7 cellular contexts compared by ENCODE assay signal in genomic region chr3:195687209-195687760, GRCh38. TPM values are rescaled to one million over a fixed set of nuclear protein-coding genes. Genes with fewer than 3 reads are reported as not detected.
A peak's percentile ranks its signal among the peaks of the same experiment; 100 is the strongest.
DNase-seq lines count a peak whose midpoint lies in the region; ATAC-seq and TF ChIP-seq lines count a peak whose summit lies in the region.
"Not testable (repeated sequence)": the region's sequence is repeated elsewhere in the genome, so short reads cannot be mapped to it uniquely, and the experiment has no call there.

No MANE protein-coding gene starts in this region.

- not testable (repeated sequence) for H3K9me2 ChIP-seq in GM23338 (ENCODE audit: insufficient read depth); PC-3 (replicated peaks; ENCODE audit: low read length)

- not testable (repeated sequence) for H3K9ac ChIP-seq in PC-3 (ENCODE audit: low read length); endodermal cell (ENCODE audit: extremely low read depth, low read length, poor library complexity, severe bottlenecking)

- H3K27ac Mint-ChIP-seq in GM23338; activated CD4-positive, alpha-beta T cell treated with anti-CD3 and anti-CD28 coated beads for 36 hours; endodermal cell: not testable (repeated sequence)
- H3K27ac Mint-ChIP-seq in activated T-helper 17 cell treated with anti-CD3 and anti-CD28 coated beads, Interleukin-2, amount 50 U/mL, for 72 hours, result peak overlapping the region; percentile 5

- CTCF ChIA-PET in PC-3 (lab: Charles Lee), result interaction anchor here (0.5 kb wide), 1 partner anchor 207 kb away, joined by 3 read pairs; no protein-coding TSS in a partner anchor
- CTCF ChIA-PET in activated CD4-positive, alpha-beta T cell treated with anti-CD3 and anti-CD28 coated beads for 36 hours (lab: Charles Lee), result not testable (repeated sequence)

- peak; percentile 49 for DNase-seq in GM23338 (ENCODE audit: low spot score)
- peak; percentile 66 for DNase-seq in PC-3
- peak; percentile 73 for DNase-seq in activated CD4-positive, alpha-beta T cell treated with anti-CD3 and anti-CD28 coated beads for 36 hours
- DNase-seq in endodermal cell, result peak; percentile 69
- peak; percentile 68 to 79 (median 74) for DNase-seq in mucosa of descending colon
- peak; percentile 35 to 45 for DNase-seq in stimulated activated CD4-positive, alpha-beta T cell treated with anti-CD3 and anti-CD28 coated beads, Interleukin-2, amount 100 ng/mL, for 48 hours

- H3K27me3 Mint-ChIP-seq in GM23338 (ENCODE audit: insufficient read depth, low read depth, poor library complexity); activated CD4-positive, alpha-beta T cell treated with anti-CD3 and anti-CD28 coated beads for 36 hours; activated T-helper 17 cell treated with anti-CD3 and anti-CD28 coated beads, Interleukin-2, amount 50 U/mL, for 72 hours; endodermal cell (ENCODE audit: insufficient read depth): not testable (repeated sequence)

- not testable (repeated sequence) for H3K79me2 ChIP-seq in GM23338 (replicated peaks; ENCODE audit: insufficient read depth); PC-3 (ENCODE audit: low read length)

- H3K4me2 ChIP-seq in GM23338; PC-3 (ENCODE audit: low read length): not testable (repeated sequence)

- POLR2A ChIA-PET in PC-3 (lab: Charles Lee; ENCODE audit: unreplicated experiment); activated CD4-positive, alpha-beta T cell treated with anti-CD3 and anti-CD28 coated beads for 36 hours (lab: Charles Lee): not testable (repeated sequence)

- not testable (repeated sequence) for H3K9me3 Mint-ChIP-seq in GM23338; activated CD4-positive, alpha-beta T cell treated with anti-CD3 and anti-CD28 coated beads for 36 hours (ENCODE audit: low read depth); activated T-helper 17 cell treated with anti-CD3 and anti-CD28 coated beads, Interleukin-2, amount 50 U/mL, for 72 hours; endodermal cell

- H3K36me3 ChIP-seq in GM23338 (ENCODE audit: insufficient read depth); PC-3 (ENCODE audit: low read depth, low read length): not testable (repeated sequence)
- peaks cover 61% of the 10 kb centered on the region for H3K36me3 ChIP-seq in endodermal cell (ENCODE audit: control insufficient read depth, insufficient read depth, low read length)
- peaks cover 16% of the 10 kb centered on the region for H3K36me3 ChIP-seq in mucosa of descending colon (ENCODE audit: low read depth)

- intact Hi-C loops in PC-3 (cut with micrococcal nuclease); mucosa of descending colon (cut with DNase I, micrococcal nuclease): not testable (repeated sequence)
- intact Hi-C loops in activated CD4-positive, alpha-beta T cell treated with anti-CD3 and anti-CD28 coated beads for 36 hours (cut with DNase I, micrococcal nuclease), result loop anchor here in 1 of 2 experiments (2.0 kb wide), 1 partner anchor 520 kb away; no protein-coding TSS in a partner anchor

- BruUV-seq in PC-3 (replicated peaks; lab: Mats Ljungman, UMichigan), result not testable (repeated sequence)

- 91 to 92% methylated on average over 13 to 15 of the region's 15 CpGs for WGBS in endodermal cell (ENCODE audit: insufficient coverage in 1 of 2, insufficient read length in 1 of 2), 2 experiments

- H3K36me3 Mint-ChIP-seq in GM23338 (ENCODE audit: low read depth) (peaks cover 37% of the 10 kb centered on the region), endodermal cell (ENCODE audit: low read depth) (peaks cover 67% of the 10 kb centered on the region)
- peaks cover 41% of the 10 kb centered on the region for H3K36me3 Mint-ChIP-seq in activated CD4-positive, alpha-beta T cell treated with anti-CD3 and anti-CD28 coated beads for 36 hours (ENCODE audit: low read depth)
- peaks cover 90% of the 10 kb centered on the region for H3K36me3 Mint-ChIP-seq in activated T-helper 17 cell treated with anti-CD3 and anti-CD28 coated beads, Interleukin-2, amount 50 U/mL, for 72 hours (ENCODE audit: low read depth)

- not testable (repeated sequence) for H3K4me3 ChIP-seq in GM23338; PC-3 (ENCODE audit: low read length); endodermal cell (ENCODE audit: low read length); mucosa of descending colon

- H3K27ac ChIP-seq in GM23338 (ENCODE audit: low read depth); PC-3 (ENCODE audit: low read length); endodermal cell (ENCODE audit: low read depth, low read length): not testable (repeated sequence)

- TF ChIP-seq CTCF in GM23338 (conservative IDR thresholded peaks at IDR 0.05; ENCODE audit: low read depth in 2 of 2); PC-3 (conservative IDR thresholded peaks at IDR 0.05; ENCODE audit: low read depth, low read length); endodermal cell (conservative IDR thresholded peaks at IDR 0.05); mucosa of descending colon (IDR thresholded peaks at IDR 0.05): not testable (repeated sequence)

- H3K4me3 Mint-ChIP-seq in GM23338; activated CD4-positive, alpha-beta T cell treated with anti-CD3 and anti-CD28 coated beads for 36 hours; activated T-helper 17 cell treated with anti-CD3 and anti-CD28 coated beads, Interleukin-2, amount 50 U/mL, for 72 hours; endodermal cell: not testable (repeated sequence)

- H3K9me3 ChIP-seq in PC-3 (ENCODE audit: low read length); endodermal cell (ENCODE audit: control insufficient read depth, low read length); mucosa of descending colon: not testable (repeated sequence)

- H3F3A ChIP-seq in GM23338 (replicated peaks; ENCODE audit: low read depth); PC-3 (ENCODE audit: low read length, unreplicated experiment): not testable (repeated sequence)

- not testable (repeated sequence) for H3K4me1 ChIP-seq in GM23338 (ENCODE audit: insufficient read depth); PC-3 (ENCODE audit: insufficient read depth, low read length); endodermal cell (ENCODE audit: control insufficient read depth, insufficient read depth, low read length)
- H3K4me1 ChIP-seq in mucosa of descending colon (ENCODE audit: low read depth), result peaks cover 17% of the 10 kb centered on the region

- not testable (repeated sequence) for H4K20me1 ChIP-seq in GM23338 (replicated peaks; ENCODE audit: insufficient read depth); PC-3 (ENCODE audit: low read length)

- H3K4me1 Mint-ChIP-seq in GM23338, endodermal cell: not testable (repeated sequence)
- peaks cover 15% of the 10 kb centered on the region for H3K4me1 Mint-ChIP-seq in activated CD4-positive, alpha-beta T cell treated with anti-CD3 and anti-CD28 coated beads for 36 hours
- H3K4me1 Mint-ChIP-seq in activated T-helper 17 cell treated with anti-CD3 and anti-CD28 coated beads, Interleukin-2, amount 50 U/mL, for 72 hours, result peaks cover 26% of the 10 kb centered on the region

- ATAC-seq in GM23338; activated T-helper 17 cell treated with anti-CD3 and anti-CD28 coated beads, Interleukin-2, amount 50 U/mL, for 72 hours (replicated peaks): not testable (repeated sequence)
- ATAC-seq in PC-3 (peak; percentile 47; the same call in 1 of the 2 replicates), mucosa of descending colon (peak; percentile 51)
- peak; percentile 71 for ATAC-seq in activated CD4-positive, alpha-beta T cell treated with anti-CD3 and anti-CD28 coated beads for 36 hours

- not testable (repeated sequence) for H2AFZ ChIP-seq in GM23338; PC-3 (ENCODE audit: low read length)

- not testable (repeated sequence) for H3K27me3 ChIP-seq in GM23338 (ENCODE audit: insufficient read depth); PC-3 (ENCODE audit: low read length); endodermal cell (ENCODE audit: control insufficient read depth, insufficient read depth, low read length, poor library complexity, severe bottlenecking)

RNA-seq across cellular contexts. Expression of gene MUC20, which starts 33.5 kb away (rescaled TPM):
- 0.12 TPM in 1 of 2 replicates, not detected in the other for total RNA-seq in GM23338 (2014; rRNA removed; shearing (Covaris generic))
- 0.29 TPM in 1 of 2 replicates, not detected in the other for polyA plus RNA-seq in GM23338 (2016; fragmentation: Nextera tagmentation; extraction: Ambion mirVana)
- 0.69 and 2.2 TPM in 2 replicates for total RNA-seq in PC-3 (2014; rRNA removed)
- total RNA-seq in activated CD4-positive, alpha-beta T cell treated with anti-CD3 and anti-CD28 coated beads for 36 hours, result under 1 TPM; 0.30 to 0.54 TPM
- total RNA-seq in activated T-helper 17 cell treated with anti-CD3 and anti-CD28 coated beads, Interleukin-2, amount 50 U/mL, for 72 hours, result 10 to 100 TPM in 1 of 2 donors, 1 to 10 TPM in 1; 3.8 to 14.4 TPM
- 1 to 10 TPM in 1 of 2 donors, under 1 TPM in 1; 0.89 to 1.3 TPM for total RNA-seq in endodermal cell
- polyA plus RNA-seq in endodermal cell (2013, experiment 1 of 2), result 0.89 TPM
- 1.7 TPM for polyA plus RNA-seq in endodermal cell (2013, experiment 2 of 2)
- 100 to 1,000 TPM in 2 of 3 donors, 10 to 100 TPM in 1; 29.5 to 147 (median 112) TPM for total RNA-seq in mucosa of descending colon
